1 cellular context compared by ENCODE assay signal in the genomic region with DNA sequence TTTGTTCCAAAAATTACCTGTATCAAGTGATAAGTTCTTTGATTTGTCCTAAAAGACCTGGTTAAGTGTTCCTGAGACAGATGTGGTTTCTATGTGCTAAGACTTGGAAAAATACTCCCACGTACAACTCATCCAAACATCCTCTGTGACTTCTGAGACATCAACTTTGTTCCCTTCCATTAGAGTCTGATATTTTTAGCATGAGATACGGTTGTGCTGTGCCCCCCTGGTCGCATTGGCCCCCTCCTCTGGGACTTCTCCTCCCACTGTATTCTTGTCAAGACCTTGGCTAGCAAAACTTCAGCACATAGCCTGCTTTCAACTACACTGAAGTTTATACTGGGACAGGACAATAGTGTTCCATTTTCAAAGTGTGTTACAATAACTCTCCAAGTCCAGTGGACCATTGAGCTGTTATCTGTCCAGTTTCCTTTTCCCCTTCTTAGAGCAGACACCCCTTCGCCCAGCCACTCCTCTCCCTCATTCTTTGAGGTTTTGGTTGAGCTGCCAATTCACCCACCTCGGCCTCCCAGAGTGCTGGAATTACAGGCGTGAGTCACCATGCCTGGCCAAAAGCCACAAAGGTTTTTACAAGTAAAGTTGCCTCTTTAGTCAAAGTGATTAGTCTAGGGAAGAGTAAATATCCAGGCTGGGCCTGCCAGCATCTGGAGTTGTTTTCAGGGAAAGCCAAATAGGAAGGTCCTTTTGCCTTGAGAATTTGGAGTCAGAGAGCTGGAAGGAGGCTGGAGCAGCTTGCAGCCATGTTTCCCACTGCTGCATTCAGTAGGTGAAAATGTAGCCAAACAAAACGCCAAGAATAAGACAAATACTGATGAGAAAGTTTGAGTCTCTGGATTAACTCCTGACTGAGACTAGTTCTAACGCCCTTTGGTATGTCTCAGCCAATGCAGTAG.
A peak's percentile ranks its signal among the peaks of the same experiment; 100 is the strongest.
TF ChIP-seq lines count a peak whose summit lies in the region.

No MANE protein-coding gene starts in this region.

TF ChIP-seq in SK-N-SH, 30 proteins besides CTCF, POLR2A, EP300 and RAD21 (continued from another document):
- TF ChIP-seq, protein P1, sequence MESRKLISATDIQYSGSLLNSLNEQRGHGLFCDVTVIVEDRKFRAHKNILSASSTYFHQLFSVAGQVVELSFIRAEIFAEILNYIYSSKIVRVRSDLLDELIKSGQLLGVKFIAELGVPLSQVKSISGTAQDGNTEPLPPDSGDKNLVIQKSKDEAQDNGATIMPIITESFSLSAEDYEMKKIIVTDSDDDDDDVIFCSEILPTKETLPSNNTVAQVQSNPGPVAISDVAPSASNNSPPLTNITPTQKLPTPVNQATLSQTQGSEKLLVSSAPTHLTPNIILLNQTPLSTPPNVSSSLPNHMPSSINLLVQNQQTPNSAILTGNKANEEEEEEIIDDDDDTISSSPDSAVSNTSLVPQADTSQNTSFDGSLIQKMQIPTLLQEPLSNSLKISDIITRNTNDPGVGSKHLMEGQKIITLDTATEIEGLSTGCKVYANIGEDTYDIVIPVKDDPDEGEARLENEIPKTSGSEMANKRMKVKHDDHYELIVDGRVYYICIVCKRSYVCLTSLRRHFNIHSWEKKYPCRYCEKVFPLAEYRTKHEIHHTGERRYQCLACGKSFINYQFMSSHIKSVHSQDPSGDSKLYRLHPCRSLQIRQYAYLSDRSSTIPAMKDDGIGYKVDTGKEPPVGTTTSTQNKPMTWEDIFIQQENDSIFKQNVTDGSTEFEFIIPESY (IDR thresholded peaks at IDR 0.05; ENCODE audit: borderline replicate concordance, low read depth), result peak; percentile 79; the same call in 1 of the 2 replicates
- TF ChIP-seq EZH2phosphoT487 (IDR thresholded peaks at IDR 0.05; ENCODE audit: borderline replicate concordance, low read depth) (no peak), TEAD4 (IDR thresholded peaks at IDR 0.05; ENCODE audit: borderline replicate concordance, insufficient read depth) (peak; percentile 95), POLR2AphosphoS5 (IDR thresholded peaks at IDR 0.05; ENCODE audit: low read depth, low read length) (peak; percentile 73; the same call in 1 of the 2 replicates), YY1 (IDR thresholded peaks at IDR 0.05; ENCODE audit: low read depth) (peak; percentile 38; the same call in 1 of the 2 replicates), RXRA (IDR thresholded peaks at IDR 0.05; ENCODE audit: borderline replicate concordance, low read depth) (peak; percentile 81; the same call in 1 of the 2 replicates), MEF2A (IDR thresholded peaks at IDR 0.05; ENCODE audit: borderline replicate concordance, low read depth) (peak; percentile 85), FOXM1 (IDR thresholded peaks at IDR 0.05; ENCODE audit: low read depth) (peak; percentile 81; the same call in 1 of the 2 replicates), CHD2 (IDR thresholded peaks at IDR 0.05; ENCODE audit: low read length, partially characterized antibody) (no peak), FOXJ3 (CRISPR knock-in tag; IDR thresholded peaks at IDR 0.05) (no peak), SIN3A (IDR thresholded peaks at IDR 0.05; ENCODE audit: borderline replicate concordance, low read depth, low read length) (peak; percentile 76; the same call in 1 of the 2 replicates), RFX5 (IDR thresholded peaks at IDR 0.05; ENCODE audit: low read length) (no peak), NFIC (IDR thresholded peaks at IDR 0.05; ENCODE audit: borderline replicate concordance) (peak; percentile 100), TCF12 (IDR thresholded peaks at IDR 0.05) (peak; percentile 95), MXI1 (IDR thresholded peaks at IDR 0.05; ENCODE audit: low read depth, low read length) (no peak), FOSL2 (IDR thresholded peaks at IDR 0.05; ENCODE audit: borderline replicate concordance, low read depth) (peak; percentile 99), SMC3 (IDR thresholded peaks at IDR 0.05; ENCODE audit: low read depth, low read length) (no peak), GABPA (IDR thresholded peaks at IDR 0.05; ENCODE audit: low read depth) (no peak), RCOR1 (IDR thresholded peaks at IDR 0.05; ENCODE audit: low read length) (0 out of 2 replicates have a peak, but pooled peaks have one; percentile 12), JUND (IDR thresholded peaks at IDR 0.05) (peak; percentile 99), NRF1 (IDR thresholded peaks at IDR 0.05; ENCODE audit: low read depth, low read length) (no peak)
- TF ChIP-seq, protein P2, sequence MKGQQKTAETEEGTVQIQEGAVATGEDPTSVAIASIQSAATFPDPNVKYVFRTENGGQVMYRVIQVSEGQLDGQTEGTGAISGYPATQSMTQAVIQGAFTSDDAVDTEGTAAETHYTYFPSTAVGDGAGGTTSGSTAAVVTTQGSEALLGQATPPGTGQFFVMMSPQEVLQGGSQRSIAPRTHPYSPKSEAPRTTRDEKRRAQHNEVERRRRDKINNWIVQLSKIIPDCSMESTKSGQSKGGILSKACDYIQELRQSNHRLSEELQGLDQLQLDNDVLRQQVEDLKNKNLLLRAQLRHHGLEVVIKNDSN (IDR thresholded peaks at IDR 0.05; ENCODE audit: borderline replicate concordance, low read depth), result peak; percentile 21; the same call in 1 of the 2 replicates
- TF ChIP-seq, protein P3, sequence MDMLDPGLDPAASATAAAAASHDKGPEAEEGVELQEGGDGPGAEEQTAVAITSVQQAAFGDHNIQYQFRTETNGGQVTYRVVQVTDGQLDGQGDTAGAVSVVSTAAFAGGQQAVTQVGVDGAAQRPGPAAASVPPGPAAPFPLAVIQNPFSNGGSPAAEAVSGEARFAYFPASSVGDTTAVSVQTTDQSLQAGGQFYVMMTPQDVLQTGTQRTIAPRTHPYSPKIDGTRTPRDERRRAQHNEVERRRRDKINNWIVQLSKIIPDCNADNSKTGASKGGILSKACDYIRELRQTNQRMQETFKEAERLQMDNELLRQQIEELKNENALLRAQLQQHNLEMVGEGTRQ (IDR thresholded peaks at IDR 0.05; ENCODE audit: borderline replicate concordance, low read depth, low read length), result no peak
- TF ChIP-seq, protein P4, sequence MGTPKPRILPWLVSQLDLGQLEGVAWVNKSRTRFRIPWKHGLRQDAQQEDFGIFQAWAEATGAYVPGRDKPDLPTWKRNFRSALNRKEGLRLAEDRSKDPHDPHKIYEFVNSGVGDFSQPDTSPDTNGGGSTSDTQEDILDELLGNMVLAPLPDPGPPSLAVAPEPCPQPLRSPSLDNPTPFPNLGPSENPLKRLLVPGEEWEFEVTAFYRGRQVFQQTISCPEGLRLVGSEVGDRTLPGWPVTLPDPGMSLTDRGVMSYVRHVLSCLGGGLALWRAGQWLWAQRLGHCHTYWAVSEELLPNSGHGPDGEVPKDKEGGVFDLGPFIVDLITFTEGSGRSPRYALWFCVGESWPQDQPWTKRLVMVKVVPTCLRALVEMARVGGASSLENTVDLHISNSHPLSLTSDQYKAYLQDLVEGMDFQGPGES (IDR thresholded peaks at IDR 0.05; ENCODE audit: low read depth, low read length), result no peak
- TF ChIP-seq, protein P5, sequence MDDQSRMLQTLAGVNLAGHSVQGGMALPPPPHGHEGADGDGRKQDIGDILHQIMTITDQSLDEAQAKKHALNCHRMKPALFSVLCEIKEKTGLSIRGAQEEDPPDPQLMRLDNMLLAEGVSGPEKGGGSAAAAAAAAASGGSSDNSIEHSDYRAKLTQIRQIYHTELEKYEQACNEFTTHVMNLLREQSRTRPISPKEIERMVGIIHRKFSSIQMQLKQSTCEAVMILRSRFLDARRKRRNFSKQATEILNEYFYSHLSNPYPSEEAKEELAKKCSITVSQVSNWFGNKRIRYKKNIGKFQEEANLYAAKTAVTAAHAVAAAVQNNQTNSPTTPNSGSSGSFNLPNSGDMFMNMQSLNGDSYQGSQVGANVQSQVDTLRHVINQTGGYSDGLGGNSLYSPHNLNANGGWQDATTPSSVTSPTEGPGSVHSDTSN (IDR thresholded peaks at IDR 0.05), result peak; percentile 90
- TF ChIP-seq, protein P6, sequence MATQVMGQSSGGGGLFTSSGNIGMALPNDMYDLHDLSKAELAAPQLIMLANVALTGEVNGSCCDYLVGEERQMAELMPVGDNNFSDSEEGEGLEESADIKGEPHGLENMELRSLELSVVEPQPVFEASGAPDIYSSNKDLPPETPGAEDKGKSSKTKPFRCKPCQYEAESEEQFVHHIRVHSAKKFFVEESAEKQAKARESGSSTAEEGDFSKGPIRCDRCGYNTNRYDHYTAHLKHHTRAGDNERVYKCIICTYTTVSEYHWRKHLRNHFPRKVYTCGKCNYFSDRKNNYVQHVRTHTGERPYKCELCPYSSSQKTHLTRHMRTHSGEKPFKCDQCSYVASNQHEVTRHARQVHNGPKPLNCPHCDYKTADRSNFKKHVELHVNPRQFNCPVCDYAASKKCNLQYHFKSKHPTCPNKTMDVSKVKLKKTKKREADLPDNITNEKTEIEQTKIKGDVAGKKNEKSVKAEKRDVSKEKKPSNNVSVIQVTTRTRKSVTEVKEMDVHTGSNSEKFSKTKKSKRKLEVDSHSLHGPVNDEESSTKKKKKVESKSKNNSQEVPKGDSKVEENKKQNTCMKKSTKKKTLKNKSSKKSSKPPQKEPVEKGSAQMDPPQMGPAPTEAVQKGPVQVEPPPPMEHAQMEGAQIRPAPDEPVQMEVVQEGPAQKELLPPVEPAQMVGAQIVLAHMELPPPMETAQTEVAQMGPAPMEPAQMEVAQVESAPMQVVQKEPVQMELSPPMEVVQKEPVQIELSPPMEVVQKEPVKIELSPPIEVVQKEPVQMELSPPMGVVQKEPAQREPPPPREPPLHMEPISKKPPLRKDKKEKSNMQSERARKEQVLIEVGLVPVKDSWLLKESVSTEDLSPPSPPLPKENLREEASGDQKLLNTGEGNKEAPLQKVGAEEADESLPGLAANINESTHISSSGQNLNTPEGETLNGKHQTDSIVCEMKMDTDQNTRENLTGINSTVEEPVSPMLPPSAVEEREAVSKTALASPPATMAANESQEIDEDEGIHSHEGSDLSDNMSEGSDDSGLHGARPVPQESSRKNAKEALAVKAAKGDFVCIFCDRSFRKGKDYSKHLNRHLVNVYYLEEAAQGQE (IDR thresholded peaks at IDR 0.05; ENCODE audit: low read depth, low read length), result peak; percentile 81
